In the genomic region with DNA sequence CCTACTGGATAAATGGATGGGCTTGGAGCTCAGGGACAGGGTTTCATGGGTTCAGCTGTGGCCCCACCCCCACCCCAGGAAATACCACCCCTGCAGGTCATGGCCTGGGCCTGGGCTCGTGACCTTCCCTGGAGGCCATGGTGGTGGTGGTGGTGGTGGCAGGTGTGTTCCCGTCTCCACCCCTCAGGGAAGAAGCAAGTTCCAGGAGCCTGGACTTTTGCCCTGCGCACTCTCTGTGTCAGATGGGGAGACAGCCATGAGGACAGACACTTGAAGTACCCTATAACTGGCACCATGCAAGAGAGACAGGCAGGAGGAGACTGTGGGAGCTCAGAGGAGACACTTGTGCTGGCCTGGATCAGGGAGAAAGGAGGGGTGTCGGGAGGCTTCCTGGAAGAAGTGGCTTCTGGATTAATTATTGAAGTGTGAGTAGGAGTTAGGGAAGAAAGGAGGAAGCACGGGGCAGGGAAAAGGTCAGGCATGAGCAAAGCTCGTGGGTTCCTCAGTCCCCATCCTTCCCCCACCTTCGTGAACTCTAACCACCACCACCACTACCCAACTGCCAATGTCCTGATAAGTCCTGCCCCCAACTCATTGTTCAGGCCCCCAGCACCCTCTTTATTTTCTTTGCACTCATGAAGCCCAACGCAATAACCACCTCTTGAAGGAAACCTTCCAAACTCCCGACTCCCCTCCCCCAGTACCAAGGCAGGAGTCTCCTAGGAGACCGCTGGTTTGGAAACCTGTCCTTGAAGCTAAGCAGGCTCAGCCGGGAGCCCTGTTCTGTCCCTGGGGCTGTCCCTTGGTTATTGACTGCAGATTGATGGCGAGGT, we compare ENCODE assay signal across 25 cellular contexts. TPM values are rescaled to one million over a fixed set of nuclear protein-coding genes. Genes with fewer than 3 reads are reported as not detected.
DNase-seq lines count a peak whose midpoint lies in the region; ATAC-seq, FAIRE-seq and TF ChIP-seq lines count a peak whose summit lies in the region.
"Had no signal": no experiment of that assay in that cellular context is flagged by ENCODE, and none has a peak within 500 bp of the region (broad histone marks: within the 10 kb centered on the region; RNA-seq: fewer than 3 reads in every experiment).

No MANE protein-coding gene starts in this region.

- FAIRE-seq in HepG2 (lab: Jason Lieb, UNC) (no peak), K562 (lab: Jason Lieb, UNC) (no peak)
- FAIRE-seq: A204.1 had no signal

- in situ Hi-C loops in HepG2 (cut with HindIII; ENCODE audit: extremely low pct_ligation_motif_present, low pct_unique_long_range_greater_than_20kb) (no loop called here), K562 (cut with MboI) (no loop called here)

- H3K27ac ChIP-seq in HepG2 (ENCODE audit: extremely low read length, insufficient read depth, low read length) (no peak overlapping the region), right lobe of liver (no peak overlapping the region), K562 (ENCODE audit: extremely low read depth, low read depth, low read length) (no peak overlapping the region), neural progenitor cell (no peak overlapping the region), colonic mucosa (no peak overlapping the region)
- H3K27ac ChIP-seq: cardiac muscle cell, heart left ventricle, HL-60, tibial nerve had no signal

- H2AFZ ChIP-seq in HepG2 (ENCODE audit: low read length) (no peak overlapping the region), K562 (ENCODE audit: low read depth, low read length) (no peak overlapping the region), neural progenitor cell (replicated peaks) (no peak overlapping the region)

- 26% methylated on average over 11 of the region's 12 CpGs for whole genome bisulfite sequencing in HepG2 (ENCODE audit: low lambda C conversion rate)
- WGBS in right lobe of liver (ENCODE audit: insufficient coverage, low coverage, low lambda C conversion rate, missing lambda C conversion rate): 85% methylated on average over 4 of the region's 12 CpGs
- WGBS in K562 (ENCODE audit: insufficient coverage, low coverage, missing lambda C conversion rate): 5% methylated on average over 12 of the region's 12 CpGs

- CTCF ChIA-PET in HepG2 (lab: Yijun Ruan, JAX; ENCODE audit: low intra/inter-chr PET ratio, low total read pairs): no interaction called here
- CTCF ChIA-PET in K562 (lab: Yijun Ruan, JAX; ENCODE audit: low intra/inter-chr PET ratio): no interaction called here

- TF ChIP-seq POLR2A in HepG2 (IDR thresholded peaks at IDR 0.05; ENCODE audit: insufficient read depth in 1 of 2, low read depth in 2 of 2, low read length in 2 of 2) (no peak), right lobe of liver (IDR thresholded peaks at IDR 0.05) (no peak), K562 (conservative IDR thresholded peaks at IDR 0.05) (no peak)

- no peak overlapping the region for H3K9ac ChIP-seq in HepG2 (ENCODE audit: insufficient read depth, low read depth, low read length)
- H3K9ac ChIP-seq in K562 (ENCODE audit: insufficient read depth in 1 of 2, low read depth in 2 of 2, low read length in 2 of 2): no peak overlapping the region
- no peak overlapping the region for H3K9ac ChIP-seq in neural progenitor cell
- no peak overlapping the region for H3K9ac ChIP-seq in colonic mucosa (ENCODE audit: low read depth in 2 of 2, low read length in 2 of 2)

- no peak for TF ChIP-seq CTCF in HepG2 (CRISPR knock-in tag; IDR thresholded peaks at IDR 0.05)
- no peak for TF ChIP-seq CTCF in right lobe of liver (IDR thresholded peaks at IDR 0.05)
- TF ChIP-seq CTCF in K562 (IDR thresholded peaks at IDR 0.05 in 2 of 3, conservative IDR thresholded peaks at IDR 0.05 in 1 of 3; ENCODE audit: insufficient read depth in 2 of 3, low read depth in 1 of 3, low read length in 3 of 3): no peak
- TF ChIP-seq CTCF in neural progenitor cell (IDR thresholded peaks at IDR 0.05): no peak
- no peak for TF ChIP-seq CTCF in colonic mucosa (IDR thresholded peaks at IDR 0.05)

- H3K4me2 ChIP-seq in HepG2 (ENCODE audit: low read depth, low read length) (no peak overlapping the region), K562 (ENCODE audit: insufficient read depth, low read length) (no peak overlapping the region), neural progenitor cell (no peak overlapping the region)

- H3K4me1 ChIP-seq in HepG2 (ENCODE audit: insufficient read depth, low read length): peaks cover 12% of the 10 kb centered on the region
- no peaks in the 10 kb centered on the region for H3K4me1 ChIP-seq in right lobe of liver
- peaks cover 0 to 11% of the 10 kb centered on the region in 2 experiments; a peak in 1 of 5 replicates for H3K4me1 ChIP-seq in K562 (replicated peaks in 1 of 2; ENCODE audit: control insufficient read depth in 2 of 2, insufficient read depth in 2 of 2, low read length in 2 of 2)
- H3K4me1 ChIP-seq in neural progenitor cell: peaks cover 5% of the 10 kb centered on the region
- no peaks in the 10 kb centered on the region for H3K4me1 ChIP-seq in colonic mucosa

- no peaks in the 10 kb centered on the region for H3F3A ChIP-seq in neural progenitor cell (ENCODE audit: low read depth)

- peaks cover 5% of the 10 kb centered on the region for H3K36me3 Mint-ChIP-seq in neural progenitor cell
- H3K36me3 Mint-ChIP-seq: activated naive CD4-positive, alpha-beta T cell treated with anti-CD3 and anti-CD28 coated beads, Interleukin-2, amount 10 ng/mL, durations not matched to agents 7 days and 5 days had no signal

- TF ChIP-seq EP300 in HepG2 (IDR thresholded peaks at IDR 0.05; ENCODE audit: low read depth in 2 of 2, low read length in 2 of 2): no peak
- TF ChIP-seq EP300 in HepG2 (CRISPR knock-in tag; IDR thresholded peaks at IDR 0.05; ENCODE audit: borderline replicate concordance): no peak
- TF ChIP-seq EP300 in K562 (IDR thresholded peaks at IDR 0.05; ENCODE audit: low read length): no peak

- peaks cover 3% of the 10 kb centered on the region for H3K27me3 Mint-ChIP-seq in neural progenitor cell (ENCODE audit: insufficient read depth, low read depth)

- H3K36me3 ChIP-seq in HepG2 (replicated peaks in 1 of 2; ENCODE audit: control insufficient read depth in 1 of 2, insufficient read depth in 2 of 2, low read length in 2 of 2): no peaks in the 10 kb centered on the region
- no peaks in the 10 kb centered on the region for H3K36me3 ChIP-seq in right lobe of liver
- H3K36me3 ChIP-seq in K562 (ENCODE audit: control insufficient read depth, insufficient read depth, low read length): no peaks in the 10 kb centered on the region
- no peaks in the 10 kb centered on the region for H3K36me3 ChIP-seq in neural progenitor cell
- no peaks in the 10 kb centered on the region for H3K36me3 ChIP-seq in colonic mucosa
- H3K36me3 ChIP-seq: cardiac muscle cell, heart left ventricle had no signal

- H3K27me3 ChIP-seq in HepG2 (ENCODE audit: control insufficient read depth in 1 of 2, insufficient read depth in 2 of 2, low read length in 2 of 2) (peaks cover 0 to 9% of the 10 kb centered on the region in 2 experiments; a peak in 1 of 5 replicates), right lobe of liver (no peaks in the 10 kb centered on the region), K562 (ENCODE audit: control insufficient read depth in 2 of 2, insufficient read depth in 2 of 2, low read length in 2 of 2) (peaks cover 48 to 82% of the 10 kb centered on the region in 2 experiments; a peak in 4 of 5 replicates), neural progenitor cell (peaks cover 14% of the 10 kb centered on the region), colonic mucosa (no peaks in the 10 kb centered on the region)
- H3K27me3 ChIP-seq: cardiac muscle cell had no signal

- no TSS peak for BruUV-seq in HepG2 (replicated peaks; lab: Mats Ljungman, UMichigan)
- no TSS peak for BruUV-seq in K562 (replicated peaks; lab: Mats Ljungman, UMichigan)

- POLR2A ChIA-PET in HepG2 (lab: Yijun Ruan, JAX) (no interaction called here), K562 (lab: Yijun Ruan, JAX) (no interaction called here)

- no peak for DNase-seq in HepG2 (ENCODE audit: low spot score)
- no peak for DNase-seq in right lobe of liver
- DNase-seq in K562 (ENCODE audit: extremely low read depth in 1 of 4, low spot score in 3 of 4): no peak
- DNase-seq in neural progenitor cell (ENCODE audit: low spot score): no peak
- no peak for DNase-seq in colonic mucosa
- DNase-seq in SIG-M5 treated with dmso at 0.1 percent for 504 hours (lab: John Stamatoyannopoulos, UW; ENCODE audit: unreplicated experiment): no peak
- no peak for DNase-seq in NOMO-1 (lab: John Stamatoyannopoulos, UW; ENCODE audit: unreplicated experiment in 2 of 2)
- DNase-seq: activated CD4-positive, alpha-beta T cell treated with anti-CD3 and anti-CD28 coated beads for 4 hours; activated naive CD4-positive, alpha-beta T cell treated with anti-CD3 and anti-CD28 coated beads, Interleukin-2, amount 10 ng/mL, durations not matched to agents 7 days and 5 days; activated T-cell treated with anti-CD3 and anti-CD28 coated beads, Interleukin-2, amount 50 U/mL, for 48 hours; DND-41; GOT3; heart left ventricle; left colon; midbrain; NCI-H2171; NCI-H526 treated with DMSO at 0.1 percent for 48 hours; OCI-M1; stimulated activated CD4-positive, alpha-beta T cell treated with anti-CD3 and anti-CD28 coated beads, Interleukin-4, amount 100 ng/mL, for 1 hour; stimulated activated naive CD8-positive, alpha-beta T cell treated with anti-CD3 and anti-CD28 coated beads, Interleukin-15, Interleukin-2, amounts not matched to agents 100 U/mL and 50 U/mL, for 24 hours had no signal

- TF ChIP-seq RAD21 in HepG2 (CRISPR knock-in tag; IDR thresholded peaks at IDR 0.05) (no peak), K562 (CRISPR knock-in tag; conservative IDR thresholded peaks at IDR 0.05 in 1 of 2, IDR thresholded peaks at IDR 0.05 in 1 of 2) (no peak)

- H4K20me1 ChIP-seq in HepG2 (ENCODE audit: insufficient read depth, low read length) (peaks cover 5% of the 10 kb centered on the region; the same call in 1 of the 2 replicates), K562 (replicated peaks; ENCODE audit: control insufficient read depth, insufficient read depth, low read length) (peaks cover 16% of the 10 kb centered on the region; the same call in 1 of the 2 replicates), neural progenitor cell (ENCODE audit: low read depth) (peaks cover 77% of the 10 kb centered on the region)

- peaks cover 25% of the 10 kb centered on the region for H3K4me1 Mint-ChIP-seq in neural progenitor cell

- peak; percentile 26 for ATAC-seq in HepG2
- no peak for ATAC-seq in right lobe of liver
- no peak for ATAC-seq in K562
- ATAC-seq in GM18520 (IDR thresholded peaks at IDR 0.05; ENCODE audit: unreplicated experiment): no peak
- ATAC-seq: left colon; stimulated activated naive CD8-positive, alpha-beta T cell treated with anti-CD3 and anti-CD28 coated beads, Interleukin-15, Interleukin-2, amounts not matched to agents 100 U/mL and 50 U/mL, for 24 hours had no signal

- no peaks in the 10 kb centered on the region for H3K9me1 ChIP-seq in K562 (ENCODE audit: control insufficient read depth, insufficient read depth, low read length)

- no peaks in the 10 kb centered on the region for H3K9me3 Mint-ChIP-seq in neural progenitor cell
- H3K9me3 Mint-ChIP-seq: activated naive CD4-positive, alpha-beta T cell treated with anti-CD3 and anti-CD28 coated beads, Interleukin-2, amount 10 ng/mL, durations not matched to agents 7 days and 5 days had no signal

- peak overlapping the region; percentile 72 for H3K4me3 Mint-ChIP-seq in neural progenitor cell
- H3K4me3 Mint-ChIP-seq: activated naive CD4-positive, alpha-beta T cell treated with anti-CD3 and anti-CD28 coated beads, Interleukin-2, amount 10 ng/mL, durations not matched to agents 7 days and 5 days had no signal

- H3K4me3 ChIP-seq in HepG2 (replicated peaks in 1 of 3; ENCODE audit: insufficient read depth in 1 of 3, low read depth in 2 of 3, low read length in 3 of 3) (no peak overlapping the region), right lobe of liver (no peak overlapping the region), K562 (no peak overlapping the region), neural progenitor cell (no peak overlapping the region), colonic mucosa (no peak overlapping the region)
- H3K4me3 ChIP-seq: cardiac muscle cell, heart left ventricle, tibial nerve had no signal

- intact Hi-C loops in HepG2 (cut with micrococcal nuclease; ENCODE audit: unreplicated experiment): no loop called here
- intact Hi-C loops in right lobe of liver (cut with DNase I): no loop called here
- intact Hi-C loops in K562 (cut with micrococcal nuclease): no loop called here
- intact Hi-C loops in colonic mucosa (cut with DNase I): no loop called here

- H3K9me3 ChIP-seq in HepG2 (ENCODE audit: low read length) (no peaks in the 10 kb centered on the region), right lobe of liver (no peaks in the 10 kb centered on the region), K562 (replicated peaks; ENCODE audit: control insufficient read depth, insufficient read depth, low read depth, low read length) (no peaks in the 10 kb centered on the region), neural progenitor cell (ENCODE audit: low read depth) (no peaks in the 10 kb centered on the region), colonic mucosa (no peaks in the 10 kb centered on the region)
- H3K9me3 ChIP-seq: heart left ventricle, tibial nerve had no signal

- peak overlapping the region; percentile 50 for H3K27ac Mint-ChIP-seq in neural progenitor cell
- H3K27ac Mint-ChIP-seq: activated naive CD4-positive, alpha-beta T cell treated with anti-CD3 and anti-CD28 coated beads, Interleukin-2, amount 10 ng/mL, durations not matched to agents 7 days and 5 days had no signal

- H3K79me2 ChIP-seq in HepG2 (ENCODE audit: insufficient read depth, low read length): no peaks in the 10 kb centered on the region
- H3K79me2 ChIP-seq in K562 (ENCODE audit: control insufficient read depth, insufficient read depth, low read length): no peaks in the 10 kb centered on the region
- H3K79me2 ChIP-seq in neural progenitor cell (ENCODE audit: low read depth): no peaks in the 10 kb centered on the region

RNA-seq across cellular contexts. Expression of a gene that starts 8.9 kb away (rescaled TPM):
- total RNA-seq in HepG2 (2016; rRNA removed; fragmentation: Illumina TruSeq; extraction: Trizol): 0.14 and 0.46 TPM in 2 replicates
- 0.26 and 0.51 TPM in 2 replicates for total RNA-seq in HepG2 (2016; cell fraction: cytosol; rRNA removed; fragmentation: Illumina TruSeq; extraction: Trizol; ENCODE audit: low read depth)
- total RNA-seq in HepG2 (2016; cell fraction: insoluble cytoplasmic fraction; rRNA removed; fragmentation: Illumina TruSeq; extraction: Trizol): 0.45 and 0.63 TPM in 2 replicates
- 0.46 and 0.55 TPM in 2 replicates for total RNA-seq in HepG2 (2016; cell fraction: membrane; rRNA removed; fragmentation: Illumina TruSeq; extraction: Trizol)
- total RNA-seq in HepG2 (2016; cell fraction: nucleus; rRNA removed; fragmentation: Illumina TruSeq; extraction: Trizol): not detected in 2 replicates
- polyA plus RNA-seq in HepG2 (2011; rRNA removed): 1.3 and 1.7 TPM in 2 replicates
- polyA plus RNA-seq in HepG2 (2011; cell fraction: cytosol; rRNA removed): 1.7 and 2.3 TPM in 2 replicates
- 4.6 and 5.0 TPM in 2 replicates for polyA plus RNA-seq in HepG2 (2011; cell fraction: nucleus; rRNA removed)
- 1.0 and 1.2 TPM in 2 replicates for polyA plus RNA-seq in HepG2 (2012)
- polyA plus RNA-seq in HepG2 (2016; cell fraction: cytosol; fragmentation: Illumina TruSeq; extraction: Trizol; ENCODE audit: low read depth): 0.41 and 0.54 TPM in 2 replicates
- 0.63 and 0.64 TPM in 2 replicates for polyA plus RNA-seq in HepG2 (2016; cell fraction: insoluble cytoplasmic fraction; fragmentation: Illumina TruSeq; extraction: Trizol; ENCODE audit: low read depth)
- polyA plus RNA-seq in HepG2 (2016; cell fraction: membrane; fragmentation: Illumina TruSeq; extraction: Trizol; ENCODE audit: low read depth): 0.58 and 0.90 TPM in 2 replicates
- polyA plus RNA-seq in HepG2 (2016; cell fraction: nucleus; fragmentation: Illumina TruSeq; extraction: Trizol; ENCODE audit: insufficient read depth, low read depth): 0.46 and 1.1 TPM in 2 replicates
- polyA minus RNA-seq in HepG2 (2011; rRNA and poly(A)+ RNA removed; ENCODE audit: low replicate concordance): 1.5 and 3.3 TPM in 2 replicates
- 1.3 and 2.5 TPM in 2 replicates for polyA minus RNA-seq in HepG2 (2011; cell fraction: cytosol; rRNA and poly(A)+ RNA removed)
- 0.90 and 1.6 TPM in 2 replicates for polyA minus RNA-seq in HepG2 (2011; cell fraction: nucleus; rRNA and poly(A)+ RNA removed)
- 1 to 10 TPM; 1.7 to 3.1 (median 2.6) TPM for total RNA-seq in right lobe of liver
- 0.72 TPM in 1 of 2 replicates, not detected in the other for total RNA-seq in K562 (2011; cell fraction: chromatin; rRNA removed; ENCODE audit: low replicate concordance)
- 0.66 and 1.0 TPM in 2 replicates for total RNA-seq in K562 (2011; cell fraction: nucleolus; rRNA removed)
- 0.22 and 0.31 TPM in 2 replicates for total RNA-seq in K562 (2011; cell fraction: nucleoplasm; rRNA removed)
- total RNA-seq in K562 (2014; rRNA removed): 0.68 TPM in 1 of 2 replicates, not detected in the other
- total RNA-seq in K562 (2014; rRNA removed; fragmentation: Illumina TruSeq; extraction: Trizol): not detected in 2 replicates
- 0.08 TPM in 1 of 2 replicates, not detected in the other for total RNA-seq in K562 (2015; rRNA removed; fragmentation: Illumina TruSeq; extraction: Trizol)
- 0.34 and 0.89 TPM in 2 replicates for total RNA-seq in K562 (2021)
- polyA plus RNA-seq in K562 (2011; rRNA removed): 0.03 and 0.07 TPM in 2 replicates
- 0.13 and 0.64 TPM in 2 replicates for polyA plus RNA-seq in K562 (2011; cell fraction: cytosol; rRNA removed)
- polyA plus RNA-seq in K562 (2011; cell fraction: nucleus; rRNA removed): 0.14 and 0.36 TPM in 2 replicates
- polyA plus RNA-seq in K562 (2012): 0.14 and 0.46 TPM in 2 replicates
- polyA plus RNA-seq in K562 (2014; fragmentation: Illumina TruSeq; extraction: Trizol): 0.07 and 0.08 TPM in 2 replicates
- polyA plus RNA-seq in K562 (2014; fragmentation: Nextera tagmentation; extraction: Ambion mirVana): not detected
- polyA plus RNA-seq in K562 (2014; rRNA removed): 0.07 and 0.12 TPM in 2 replicates
- 0.18 TPM in 1 of 2 replicates, not detected in the other for polyA minus RNA-seq in K562 (2011; rRNA and poly(A)+ RNA removed)
- polyA minus RNA-seq in K562 (2011; cell fraction: cytosol; rRNA and poly(A)+ RNA removed): 0.38 TPM in 1 of 2 replicates, not detected in the other
- 0.22 and 0.40 TPM in 2 replicates for polyA minus RNA-seq in K562 (2011; cell fraction: nucleus; rRNA and poly(A)+ RNA removed)
- total RNA-seq in neural progenitor cell (ENCODE audit: low replicate concordance): 2.0 and 15.1 TPM in 2 replicates
- total RNA-seq in colonic mucosa: 1 to 10 TPM; 3.1 to 5.0 TPM
